24 cellular contexts compared by ENCODE assay signal in genomic region chr1:157312270-157312812, GRCh38.
A peak's percentile ranks its signal among the peaks of the same experiment; 100 is the strongest.
DNase-seq lines count a peak whose midpoint lies in the region; ATAC-seq, FAIRE-seq and TF ChIP-seq lines count a peak whose summit lies in the region.
"Had no signal": no experiment of that assay in that cellular context is flagged by ENCODE, and none has a peak within 500 bp of the region (broad histone marks: within the 10 kb centered on the region; RNA-seq: fewer than 3 reads in every experiment).

No MANE protein-coding gene starts in this region.

- BruUV-seq in K562 (replicated peaks; lab: Mats Ljungman, UMichigan): no TSS peak

- H4K20me1 ChIP-seq in Loucy (ENCODE audit: insufficient read depth, low read length, poor library complexity, severe bottlenecking): no peaks in the 10 kb centered on the region
- no peaks in the 10 kb centered on the region for H4K20me1 ChIP-seq in K562 (replicated peaks; ENCODE audit: control insufficient read depth, insufficient read depth, low read length)
- no peaks in the 10 kb centered on the region for H4K20me1 ChIP-seq in neural progenitor cell (ENCODE audit: low read depth)

- H3K27me3 ChIP-seq in Loucy (ENCODE audit: insufficient read depth, low read length, poor library complexity, severe bottlenecking): no peaks in the 10 kb centered on the region
- H3K27me3 ChIP-seq in K562 (ENCODE audit: control insufficient read depth in 2 of 2, insufficient read depth in 2 of 2, low read length in 2 of 2): no peaks in the 10 kb centered on the region
- no peaks in the 10 kb centered on the region for H3K27me3 ChIP-seq in foreskin keratinocyte
- no peaks in the 10 kb centered on the region for H3K27me3 ChIP-seq in neural progenitor cell
- H3K27me3 ChIP-seq: gastrocnemius medialis had no signal

- in situ Hi-C loops in K562 (cut with MboI): loop anchor here (5.0 kb wide), 1 partner anchor 180 kb away; no protein-coding TSS in a partner anchor

- CTCF ChIA-PET in K562 (lab: Yijun Ruan, JAX; ENCODE audit: low intra/inter-chr PET ratio): interaction anchor here (0.9 to 2.7 kb wide), 2 partner anchors 59 to 178 kb away, joined by 4 to 25 read pairs; no protein-coding TSS in a partner anchor
- CTCF ChIA-PET in activated CD8-positive, alpha-beta memory T cell treated with anti-CD3 and anti-CD28 coated beads, Interleukin-2, amount 10 ng/mL, durations not matched to agents 7 days and 5 days (lab: Charles Lee): no interaction called here

- H3K27ac Mint-ChIP-seq in activated CD8-positive, alpha-beta memory T cell treated with anti-CD3 and anti-CD28 coated beads, Interleukin-2, amount 10 ng/mL, durations not matched to agents 7 days and 5 days: no peak overlapping the region
- H3K27ac Mint-ChIP-seq in neural progenitor cell: no peak overlapping the region
- H3K27ac Mint-ChIP-seq: activated naive CD4-positive, alpha-beta T cell treated with anti-CD3 and anti-CD28 coated beads, Interleukin-2, amount 10 ng/mL, durations not matched to agents 7 days and 5 days; CD4-positive, CD25-positive, alpha-beta regulatory T cell; endodermal cell; nephron progenitor cell; T-helper 1 cell treated with Interleukin-12 subunit alpha and Interleukin-12 subunit beta and Interleukin-4 antibody, amounts not matched to agents 30 μg/mL and 1 μg/mL, for 36 hours had no signal

- no peak for TF ChIP-seq POLR2A in K562 (conservative IDR thresholded peaks at IDR 0.05)

- H3F3A ChIP-seq in Loucy (ENCODE audit: low read depth) (no peaks in the 10 kb centered on the region), neural progenitor cell (ENCODE audit: low read depth) (no peaks in the 10 kb centered on the region)

- H3K9me3 ChIP-seq in Loucy (ENCODE audit: insufficient read depth, low read depth, low read length): no peaks in the 10 kb centered on the region
- H3K9me3 ChIP-seq in K562 (replicated peaks; ENCODE audit: control insufficient read depth, insufficient read depth, low read depth, low read length): peaks cover 5% of the 10 kb centered on the region
- H3K9me3 ChIP-seq in neural progenitor cell (ENCODE audit: low read depth): no peaks in the 10 kb centered on the region
- H3K9me3 ChIP-seq: gastrocnemius medialis had no signal

- H3K4me1 Mint-ChIP-seq in activated CD8-positive, alpha-beta memory T cell treated with anti-CD3 and anti-CD28 coated beads, Interleukin-2, amount 10 ng/mL, durations not matched to agents 7 days and 5 days: no peaks in the 10 kb centered on the region
- H3K4me1 Mint-ChIP-seq in neural progenitor cell: peaks cover 9% of the 10 kb centered on the region
- H3K4me1 Mint-ChIP-seq: activated naive CD4-positive, alpha-beta T cell treated with anti-CD3 and anti-CD28 coated beads, Interleukin-2, amount 10 ng/mL, durations not matched to agents 7 days and 5 days; CD4-positive, CD25-positive, alpha-beta regulatory T cell had no signal

- ATAC-seq in K562: peak; percentile 72
- peak; percentile 48 for ATAC-seq in foreskin keratinocyte
- ATAC-seq in activated CD8-positive, alpha-beta memory T cell treated with anti-CD3 and anti-CD28 coated beads, Interleukin-2, amount 10 ng/mL, durations not matched to agents 7 days and 5 days: no peak
- ATAC-seq: gastrocnemius medialis had no signal

- no peaks in the 10 kb centered on the region for H3K9me2 ChIP-seq in Loucy (replicated peaks; ENCODE audit: low read depth, low read length)

- peak; percentile 90 for FAIRE-seq in K562 (lab: Jason Lieb, UNC)
- FAIRE-seq: astrocyte had no signal

- peak; percentile 23 for DNase-seq in AG10803 (ENCODE audit: low read depth)
- peak; percentile 40 to 69 (median 50) for DNase-seq in K562 (ENCODE audit: extremely low read depth in 1 of 4, low spot score in 3 of 4)
- DNase-seq in foreskin keratinocyte: peak in 1 of 2 donors; percentile 15
- no peak for DNase-seq in kidney glomerular epithelial cell (lab: John Stamatoyannopoulos, UW)
- DNase-seq in activated CD8-positive, alpha-beta memory T cell treated with anti-CD3 and anti-CD28 coated beads, Interleukin-2, amount 10 ng/mL, durations not matched to agents 7 days and 5 days: no peak
- DNase-seq in neural progenitor cell (ENCODE audit: low spot score): no peak
- DNase-seq in activated CD8-positive, alpha-beta memory T cell treated with anti-CD3 and anti-CD28 coated beads for 24 hours: no peak
- DNase-seq: ACHN; activated CD4-positive, alpha-beta T cell treated with anti-CD3 and anti-CD28 coated beads, Interleukin-2, amount 50 U/mL, for 4 hours; activated naive CD4-positive, alpha-beta T cell treated with anti-CD3 and anti-CD28 coated beads, Interleukin-2, amount 10 ng/mL, durations not matched to agents 7 days and 5 days; CD4-positive, CD25-positive, alpha-beta regulatory T cell; DMS79; endodermal cell; gastrocnemius medialis; left cardiac atrium; NCI-H1105; NCI-H526 treated with DMSO at 0.1 percent for 48 hours; nephron progenitor cell; SHP77 treated with DMSO at 0.1 percent for 48 hours; WERI-Rb-1 had no signal

- H3K4me3 ChIP-seq in AG10803 (ENCODE audit: low read length) (no peak overlapping the region), Loucy (ENCODE audit: low read length, poor library complexity, severe bottlenecking) (no peak overlapping the region), K562 (no peak overlapping the region), neural progenitor cell (no peak overlapping the region)
- H3K4me3 ChIP-seq: gastrocnemius medialis had no signal

- TF ChIP-seq CTCF in AG10803 (conservative IDR thresholded peaks at IDR 0.05; ENCODE audit: low read length) (no peak), Loucy (conservative IDR thresholded peaks at IDR 0.05; ENCODE audit: low read length) (no peak), K562 (IDR thresholded peaks at IDR 0.05 in 2 of 3, conservative IDR thresholded peaks at IDR 0.05 in 1 of 3; ENCODE audit: insufficient read depth in 2 of 3, low read depth in 1 of 3, low read length in 3 of 3) (no peak), foreskin keratinocyte (conservative IDR thresholded peaks at IDR 0.05) (no peak), neural progenitor cell (IDR thresholded peaks at IDR 0.05) (no peak)

- H3K9me1 ChIP-seq in K562 (ENCODE audit: control insufficient read depth, insufficient read depth, low read length): no peaks in the 10 kb centered on the region

- peak; percentile 43; the same call in 1 of the 2 replicates for TF ChIP-seq EP300 in K562 (IDR thresholded peaks at IDR 0.05; ENCODE audit: low read length)

- H3K9me3 Mint-ChIP-seq in activated CD8-positive, alpha-beta memory T cell treated with anti-CD3 and anti-CD28 coated beads, Interleukin-2, amount 10 ng/mL, durations not matched to agents 7 days and 5 days (ENCODE audit: low read depth): no peaks in the 10 kb centered on the region
- no peaks in the 10 kb centered on the region for H3K9me3 Mint-ChIP-seq in neural progenitor cell
- H3K9me3 Mint-ChIP-seq: T-helper 1 cell treated with Interleukin-12 subunit alpha and Interleukin-12 subunit beta and Interleukin-4 antibody, amounts not matched to agents 30 μg/mL and 1 μg/mL, for 36 hours had no signal

- H3K9ac ChIP-seq in Loucy (ENCODE audit: low read depth, low read length, poor library complexity, severe bottlenecking) (no peak overlapping the region), K562 (ENCODE audit: insufficient read depth in 1 of 2, low read depth in 2 of 2, low read length in 2 of 2) (peak overlapping the region in 1 of 2 experiments; percentile 10; a peak in 1 of 4 replicates), neural progenitor cell (no peak overlapping the region)
- H3K9ac ChIP-seq: KMS-11 had no signal

- H3K4me2 ChIP-seq in Loucy (ENCODE audit: low read depth, low read length, poor library complexity, severe bottlenecking): no peak overlapping the region
- H3K4me2 ChIP-seq in K562 (ENCODE audit: insufficient read depth, low read length): peak overlapping the region; percentile 34; the same call in 1 of the 2 replicates
- H3K4me2 ChIP-seq in neural progenitor cell: no peak overlapping the region
- H3K4me2 ChIP-seq: KMS-11 had no signal

- no peak overlapping the region for H3K4me3 Mint-ChIP-seq in activated CD8-positive, alpha-beta memory T cell treated with anti-CD3 and anti-CD28 coated beads, Interleukin-2, amount 10 ng/mL, durations not matched to agents 7 days and 5 days
- no peak overlapping the region for H3K4me3 Mint-ChIP-seq in neural progenitor cell
- H3K4me3 Mint-ChIP-seq: activated naive CD4-positive, alpha-beta T cell treated with anti-CD3 and anti-CD28 coated beads, Interleukin-2, amount 10 ng/mL, durations not matched to agents 7 days and 5 days; CD4-positive, CD25-positive, alpha-beta regulatory T cell; endodermal cell; nephron progenitor cell; T-helper 1 cell treated with Interleukin-12 subunit alpha and Interleukin-12 subunit beta and Interleukin-4 antibody, amounts not matched to agents 30 μg/mL and 1 μg/mL, for 36 hours had no signal

- 15% methylated on average over 3 of the region's 3 CpGs for WGBS in K562 (ENCODE audit: insufficient coverage, low coverage, missing lambda C conversion rate)

- H3K4me1 ChIP-seq in Loucy (ENCODE audit: insufficient read depth, low read length, poor library complexity, severe bottlenecking) (peaks cover 13% of the 10 kb centered on the region), K562 (replicated peaks in 1 of 2; ENCODE audit: control insufficient read depth in 2 of 2, insufficient read depth in 2 of 2, low read length in 2 of 2) (peaks cover 10 to 21% of the 10 kb centered on the region in 2 experiments; a peak in 4 of 5 replicates), foreskin keratinocyte (no peaks in the 10 kb centered on the region), neural progenitor cell (no peaks in the 10 kb centered on the region)
- H3K4me1 ChIP-seq: gastrocnemius medialis had no signal

- H3K27me3 Mint-ChIP-seq in activated CD8-positive, alpha-beta memory T cell treated with anti-CD3 and anti-CD28 coated beads, Interleukin-2, amount 10 ng/mL, durations not matched to agents 7 days and 5 days: peaks cover 28% of the 10 kb centered on the region
- H3K27me3 Mint-ChIP-seq in neural progenitor cell (ENCODE audit: insufficient read depth, low read depth): peaks cover 2% of the 10 kb centered on the region

- H3K36me3 Mint-ChIP-seq in activated CD8-positive, alpha-beta memory T cell treated with anti-CD3 and anti-CD28 coated beads, Interleukin-2, amount 10 ng/mL, durations not matched to agents 7 days and 5 days: no peaks in the 10 kb centered on the region
- no peaks in the 10 kb centered on the region for H3K36me3 Mint-ChIP-seq in neural progenitor cell
- H3K36me3 Mint-ChIP-seq: activated naive CD4-positive, alpha-beta T cell treated with anti-CD3 and anti-CD28 coated beads, Interleukin-2, amount 10 ng/mL, durations not matched to agents 7 days and 5 days; CD4-positive, CD25-positive, alpha-beta regulatory T cell had no signal

- intact Hi-C loops in K562 (cut with micrococcal nuclease): loop anchor here (5.0 kb wide), 2 partner anchors 35 to 55 kb away; no protein-coding TSS in a partner anchor

- TF ChIP-seq RAD21 in K562 (CRISPR knock-in tag; conservative IDR thresholded peaks at IDR 0.05 in 1 of 2, IDR thresholded peaks at IDR 0.05 in 1 of 2): no peak; a peak in 1 of 4 replicates

- POLR2A ChIA-PET in K562 (lab: Yijun Ruan, JAX): interaction anchor here (0.6 to 1.2 kb wide), 2 partner anchors 172 to 410 kb away, joined by 3 read pairs; no protein-coding TSS in a partner anchor

- H2AFZ ChIP-seq in Loucy (ENCODE audit: low read length) (peak overlapping the region; percentile 74; the same call in 1 of the 2 replicates), K562 (ENCODE audit: low read depth, low read length) (peak overlapping the region; percentile 90), neural progenitor cell (replicated peaks) (no peak overlapping the region)

- H3K27ac ChIP-seq in K562 (ENCODE audit: extremely low read depth, low read depth, low read length): peak overlapping the region; percentile 70
- no peak overlapping the region for H3K27ac ChIP-seq in foreskin keratinocyte
- no peak overlapping the region for H3K27ac ChIP-seq in neural progenitor cell
- H3K27ac ChIP-seq: gastrocnemius medialis, KMS-11, WERI-Rb-1 had no signal

- H3K79me2 ChIP-seq in Loucy (ENCODE audit: insufficient read depth, low read length) (no peaks in the 10 kb centered on the region), K562 (ENCODE audit: control insufficient read depth, insufficient read depth, low read length) (no peaks in the 10 kb centered on the region), neural progenitor cell (ENCODE audit: low read depth) (no peaks in the 10 kb centered on the region)

- H3K36me3 ChIP-seq in Loucy (ENCODE audit: insufficient read depth, low read length) (no peaks in the 10 kb centered on the region), K562 (ENCODE audit: control insufficient read depth, insufficient read depth, low read length) (no peaks in the 10 kb centered on the region), neural progenitor cell (no peaks in the 10 kb centered on the region)
- H3K36me3 ChIP-seq: gastrocnemius medialis, WERI-Rb-1 had no signal

Comparison
In these comparisons a context has a peak if more than half of its experiments do, and no peak if none do; other contexts are left out.
1. DNase-seq: peak in AG10803 (single experiment) and K562 (4 of 4); none in kidney glomerular epithelial cell (single experiment), activated CD8-positive, alpha-beta memory T cell treated with anti-CD3 and anti-CD28 coated beads, Interleukin-2, amount 10 ng/mL, durations not matched to agents 7 days and 5 days (single experiment), neural progenitor cell (single experiment) and activated CD8-positive, alpha-beta memory T cell treated with anti-CD3 and anti-CD28 coated beads for 24 hours (single experiment).